In genomic region chr11:100832851-100833250, GRCh38 we compare ENCODE assay signal across 26 cellular contexts.
DNase-seq lines count a peak whose midpoint lies in the region; ATAC-seq, FAIRE-seq and TF ChIP-seq lines count a peak whose summit lies in the region.
"Had no signal": no experiment of that assay in that cellular context is flagged by ENCODE, and none has a peak within 500 bp of the region (broad histone marks: within the 10 kb centered on the region; RNA-seq: fewer than 3 reads in every experiment).

No MANE protein-coding gene starts in this region.

- TF ChIP-seq RAD21 in liver (IDR thresholded peaks at IDR 0.05) (peak in 1 of 2 donors; percentile 6), HepG2 (CRISPR knock-in tag; IDR thresholded peaks at IDR 0.05) (no peak)

- H4K12ac ChIP-seq in trophoblast cell (ENCODE audit: low read depth, low read length), result no peak overlapping the region

- no peak overlapping the region for H2AK5ac ChIP-seq in trophoblast cell (ENCODE audit: low read length)

- H3K9ac ChIP-seq in liver (ENCODE audit: low read depth in 1 of 2, low read length in 2 of 2) (no peak overlapping the region), HepG2 (ENCODE audit: insufficient read depth, low read depth, low read length) (no peak overlapping the region), keratinocyte (ENCODE audit: control insufficient read depth, extremely low read depth, insufficient read depth, low read length) (no peak overlapping the region), trophoblast cell (ENCODE audit: low read length) (no peak overlapping the region)
- H3K9ac ChIP-seq: BLaER1, KMS-11 had no signal

- H3K4ac ChIP-seq in trophoblast cell (ENCODE audit: low read depth, low read length), result no peak overlapping the region

- 29% methylated on average over 1 of the region's 1 CpG for WGBS in liver
- 62% methylated on average over 1 of the region's 1 CpG for WGBS in HepG2 (ENCODE audit: low lambda C conversion rate)
- no CpG with 5 or more reads among the region's 1 CpG for WGBS in trophoblast cell (ENCODE audit: extremely low coverage, insufficient coverage, insufficient read length)
- WGBS in heart left ventricle, 4 donors, result 86 to 98% (median 95%) methylated on average over 1 of the region's 1 CpG

- POLR2A ChIA-PET in HepG2 (lab: Yijun Ruan, JAX), result no interaction called here

- no peak overlapping the region for H2BK5ac ChIP-seq in trophoblast cell (ENCODE audit: low read depth, low read length, poor library complexity)

- BruUV-seq in HepG2 (replicated peaks; lab: Mats Ljungman, UMichigan), result no TSS peak

- H3K4me2 ChIP-seq in HepG2 (ENCODE audit: low read depth, low read length) (no peak overlapping the region), keratinocyte (ENCODE audit: control insufficient read depth, extremely low read depth, insufficient read depth, low read depth, low read length) (no peak overlapping the region), trophoblast cell (ENCODE audit: low read length) (no peak overlapping the region)
- H3K4me2 ChIP-seq: BLaER1, GM23338, KMS-11, PC-9 had no signal

- H3K79me1 ChIP-seq in trophoblast cell (ENCODE audit: low read length), result no peaks in the 10 kb centered on the region

- no peak for TF ChIP-seq POLR2A in HepG2 (IDR thresholded peaks at IDR 0.05; ENCODE audit: insufficient read depth in 1 of 2, low read depth in 2 of 2, low read length in 2 of 2)
- no peak for TF ChIP-seq POLR2A in heart left ventricle (IDR thresholded peaks at IDR 0.05)

- H3K4me3 ChIP-seq in liver (ENCODE audit: low read depth in 1 of 3, low read length in 3 of 3) (no peak overlapping the region), HepG2 (replicated peaks in 1 of 3; ENCODE audit: insufficient read depth in 1 of 3, low read depth in 2 of 3, low read length in 3 of 3) (no peak overlapping the region), keratinocyte (ENCODE audit: control insufficient read depth in 2 of 3, extremely low read depth in 1 of 3, insufficient read depth in 2 of 3, low read depth in 1 of 3, low read length in 3 of 3) (no peak overlapping the region), trophoblast cell (ENCODE audit: low read depth, low read length) (no peak overlapping the region), heart left ventricle (no peak overlapping the region)
- H3K4me3 ChIP-seq: BLaER1, GM23338, PC-9, SJCRH30 had no signal

- H3K9me3 ChIP-seq in liver (ENCODE audit: control insufficient read depth in 4 of 4, low read length in 3 of 4) (no peaks in the 10 kb centered on the region), HepG2 (ENCODE audit: low read length) (no peaks in the 10 kb centered on the region), keratinocyte (ENCODE audit: control insufficient read depth, low read depth, low read length) (no peaks in the 10 kb centered on the region), trophoblast cell (ENCODE audit: insufficient read depth, low read depth, low read length) (no peaks in the 10 kb centered on the region), heart left ventricle (no peaks in the 10 kb centered on the region)
- H3K9me3 ChIP-seq: BLaER1, SJCRH30 had no signal

- H4K20me1 ChIP-seq in HepG2 (ENCODE audit: insufficient read depth, low read length) (no peaks in the 10 kb centered on the region), keratinocyte (ENCODE audit: control insufficient read depth, extremely low read depth, insufficient read depth, low read length) (no peaks in the 10 kb centered on the region)

- no peak overlapping the region for H2BK120ac ChIP-seq in trophoblast cell (ENCODE audit: insufficient read depth, low read length, poor library complexity)

- dilution Hi-C loops in keratinocyte (cut with MboI; ENCODE audit: extremely low pct_ligation_motif_present, low sequenced_read_pairs), result no loop called here

- no peak for TF ChIP-seq CTCF in liver (IDR thresholded peaks at IDR 0.05; ENCODE audit: low read depth, low read length, missing input control)
- no peak for TF ChIP-seq CTCF in HepG2 (CRISPR knock-in tag; IDR thresholded peaks at IDR 0.05)
- TF ChIP-seq CTCF in keratinocyte (optimal IDR thresholded peaks at IDR 0.05 in 1 of 3, IDR thresholded peaks at IDR 0.05 in 1 of 3, conservative IDR thresholded peaks at IDR 0.05 in 1 of 3; ENCODE audit: extremely low read depth in 1 of 3, insufficient read depth in 2 of 3, low read length in 3 of 3), result no peak
- TF ChIP-seq CTCF in heart left ventricle (IDR thresholded peaks at IDR 0.05), result no peak

- no peak overlapping the region for H3K14ac ChIP-seq in trophoblast cell (ENCODE audit: low read length)

- in situ Hi-C loops in HepG2 (cut with HindIII; ENCODE audit: extremely low pct_ligation_motif_present, low pct_unique_long_range_greater_than_20kb), result no loop called here

- H3K27me3 ChIP-seq in liver (ENCODE audit: control insufficient read depth in 4 of 4, insufficient read depth in 4 of 4, low read length in 3 of 4) (no peaks in the 10 kb centered on the region), HepG2 (ENCODE audit: control insufficient read depth in 1 of 2, insufficient read depth in 2 of 2, low read length in 2 of 2) (no peaks in the 10 kb centered on the region), keratinocyte (ENCODE audit: control insufficient read depth, extremely low read depth, insufficient read depth, low read length) (no peaks in the 10 kb centered on the region), trophoblast cell (ENCODE audit: insufficient read depth, low read length) (no peaks in the 10 kb centered on the region), heart left ventricle (no peaks in the 10 kb centered on the region)
- H3K27me3 ChIP-seq: BLaER1, SJCRH30 had no signal

- no peak overlapping the region for H3K18ac ChIP-seq in trophoblast cell (ENCODE audit: low read length)

- no peak overlapping the region for H2BK12ac ChIP-seq in trophoblast cell (ENCODE audit: low read length)

- no peak overlapping the region for H2AFZ ChIP-seq in HepG2 (ENCODE audit: low read length)
- no peak overlapping the region for H2AFZ ChIP-seq in keratinocyte (ENCODE audit: control insufficient read depth, low read length)
- H2AFZ ChIP-seq in trophoblast cell (ENCODE audit: insufficient read depth, low read length, poor library complexity), result no peak overlapping the region
- H2AFZ ChIP-seq: GM23338, PC-9 had no signal

- peak overlapping the region; percentile 74 to 75 for H3K27ac ChIP-seq in liver (ENCODE audit: low read depth in 1 of 2, low read length in 2 of 2)
- no peak overlapping the region for H3K27ac ChIP-seq in HepG2 (ENCODE audit: extremely low read length, insufficient read depth, low read length)
- H3K27ac ChIP-seq in keratinocyte (ENCODE audit: control insufficient read depth, insufficient read depth, low read length), result no peak overlapping the region
- H3K27ac ChIP-seq in trophoblast cell (ENCODE audit: low read depth, low read length), result no peak overlapping the region
- no peak overlapping the region for H3K27ac ChIP-seq in heart left ventricle
- H3K27ac ChIP-seq: 22Rv1, BLaER1, KMS-11, PC-9, SJCRH30 had no signal

- ATAC-seq in HepG2, result no peak
- ATAC-seq in heart left ventricle, result no peak
- ATAC-seq: GM23338 had no signal

- H3K36me3 ChIP-seq in liver (ENCODE audit: control insufficient read depth in 4 of 4, insufficient read depth in 3 of 4, low read depth in 1 of 4, low read length in 3 of 4) (no peaks in the 10 kb centered on the region), HepG2 (replicated peaks in 1 of 2; ENCODE audit: control insufficient read depth in 1 of 2, insufficient read depth in 2 of 2, low read length in 2 of 2) (no peaks in the 10 kb centered on the region), keratinocyte (ENCODE audit: control insufficient read depth in 2 of 2, extremely low read depth in 1 of 2, insufficient read depth in 2 of 2, low read length in 2 of 2) (no peaks in the 10 kb centered on the region), trophoblast cell (ENCODE audit: control insufficient read depth in 1 of 2, insufficient read depth in 2 of 2, low read length in 2 of 2) (no peaks in the 10 kb centered on the region), heart left ventricle (no peaks in the 10 kb centered on the region)
- H3K36me3 ChIP-seq: BLaER1, SJCRH30 had no signal

- no peak overlapping the region for H4K91ac ChIP-seq in trophoblast cell (ENCODE audit: low read depth, low read length)

- DNase-seq in HepG2 (ENCODE audit: low spot score) (no peak), keratinocyte (ENCODE audit: low read depth, low spot score) (no peak), trophoblast cell (peak; percentile 4 to 64), heart left ventricle (no peak), posterior cingulate gyrus (no peak)
- DNase-seq in activated naive CD4-positive, alpha-beta T cell treated with Interleukin-2 at 50 U/mL for 16 hours, result no peak
- DNase-seq in activated CD8-positive, alpha-beta memory T cell treated with anti-CD3 and anti-CD28 coated beads, Interleukin-2, amount 50 U/mL, for 4 hours, result no peak
- DNase-seq: ACHN; CD4-positive, CD25-positive, alpha-beta regulatory T cell; H9; MM.1S; NCI-H1417; NCI-H1694; NCI-H2029 treated with DMSO at 0.1 percent for 48 hours; NCI-H526; NCI-H82; NK-92 treated with Interleukin-12 subunit alpha and Interleukin-12 subunit beta, amount 100 ng/mL, for 24 hours; PC-9; SJCRH30 had no signal

- TF ChIP-seq EP300 in HepG2 (IDR thresholded peaks at IDR 0.05; ENCODE audit: low read depth in 2 of 2, low read length in 2 of 2) (no peak), HepG2 (CRISPR knock-in tag; IDR thresholded peaks at IDR 0.05; ENCODE audit: borderline replicate concordance) (no peak)

- intact Hi-C loops in HepG2 (cut with micrococcal nuclease; ENCODE audit: unreplicated experiment), result no loop called here
- intact Hi-C loops in heart left ventricle (cut with DNase I), result loop anchor here in 1 of 10 donors (10.0 kb wide), 1 partner anchor 148 kb away; the partner anchor contains the start of gene ARHGAP42
- intact Hi-C loops in posterior cingulate gyrus (cut with DNase I), result no loop called here

- CTCF ChIA-PET in HepG2 (lab: Yijun Ruan, JAX; ENCODE audit: low intra/inter-chr PET ratio, low total read pairs), result no interaction called here

- peaks cover 7 to 30% (median 19%) of the 10 kb centered on the region in 4 donors for H3K4me1 ChIP-seq in liver (ENCODE audit: control insufficient read depth in 4 of 4, insufficient read depth in 4 of 4, low read length in 3 of 4)
- peaks cover 15% of the 10 kb centered on the region for H3K4me1 ChIP-seq in HepG2 (ENCODE audit: insufficient read depth, low read length)
- H3K4me1 ChIP-seq in keratinocyte (ENCODE audit: control insufficient read depth, extremely low read depth, insufficient read depth, low read length), result peaks cover 25% of the 10 kb centered on the region
- peaks cover 2 to 4% of the 10 kb centered on the region in 2 experiments for H3K4me1 ChIP-seq in trophoblast cell (ENCODE audit: control insufficient read depth in 1 of 2, insufficient read depth in 2 of 2, low read length in 2 of 2)
- H3K4me1 ChIP-seq in heart left ventricle, result peaks cover 0 to 37% (median 21%) of the 10 kb centered on the region in 12 donors
- H3K4me1 ChIP-seq: BLaER1 had no signal

- no peak overlapping the region for H4K8ac ChIP-seq in trophoblast cell (ENCODE audit: low read depth, low read length)

- no peak overlapping the region for H3K23ac ChIP-seq in trophoblast cell (ENCODE audit: low read length)

- H3K79me2 ChIP-seq in HepG2 (ENCODE audit: insufficient read depth, low read length) (no peaks in the 10 kb centered on the region), keratinocyte (ENCODE audit: control insufficient read depth, insufficient read depth, low read length) (no peaks in the 10 kb centered on the region), trophoblast cell (ENCODE audit: control insufficient read depth, insufficient read depth, low read length, poor library complexity) (peaks cover 2% of the 10 kb centered on the region)

- FAIRE-seq in HepG2 (lab: Jason Lieb, UNC), result no peak
- peak; percentile 23 for FAIRE-seq in keratinocyte (lab: Jason Lieb, UNC)
- FAIRE-seq: D721Med, G401.6 had no signal

- H3K9me1 ChIP-seq in keratinocyte (ENCODE audit: control insufficient read depth, extremely low read depth, insufficient read depth, low read length), result no peaks in the 10 kb centered on the region

Comparison
In these comparisons a context has a peak if more than half of its experiments do, and no peak if none do; other contexts are left out.
1. H3K27ac ChIP-seq: peak in liver (2 of 2); none in HepG2 (single experiment), keratinocyte (single experiment), trophoblast cell (single experiment) and heart left ventricle (0 of 12).
2. DNase-seq: peak in trophoblast cell (2 of 2); none in HepG2 (single experiment), keratinocyte (single experiment), activated naive CD4-positive, alpha-beta T cell treated with Interleukin-2 at 50 U/mL for 16 hours (single experiment), activated CD8-positive, alpha-beta memory T cell treated with anti-CD3 and anti-CD28 coated beads, Interleukin-2, amount 50 U/mL, for 4 hours (single experiment), heart left ventricle (0 of 5) and posterior cingulate gyrus (0 of 10).